ENCODE assay signal across 15 cellular contexts in the genomic region with DNA sequence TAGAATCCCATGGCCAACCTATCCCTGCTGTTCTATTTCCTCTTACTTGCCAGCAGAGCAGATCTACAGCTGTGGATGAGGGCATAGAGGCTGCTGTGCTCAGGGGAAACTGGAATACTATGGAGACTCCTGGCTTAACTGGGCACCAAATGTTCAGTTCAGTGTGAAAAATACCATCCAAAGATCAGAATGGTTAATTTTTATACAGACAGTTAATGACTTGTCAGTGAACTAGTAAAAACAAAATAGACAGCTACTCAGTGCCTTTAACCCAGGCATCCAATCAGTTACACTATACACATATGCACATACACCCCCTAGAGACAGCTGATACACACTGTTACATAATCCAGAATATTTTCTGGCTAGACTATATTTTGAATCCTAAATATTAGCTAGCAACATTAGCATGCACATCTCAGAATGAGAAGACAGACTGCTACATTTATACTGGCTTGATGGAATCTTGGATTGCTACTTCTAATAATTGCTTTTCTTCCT.
"Had no signal": no experiment of that assay in that cellular context is flagged by ENCODE, and none has a peak within 500 bp of the region (broad histone marks: within the 10 kb centered on the region; RNA-seq: fewer than 3 reads in every experiment).

No MANE protein-coding gene starts in this region.

- H3K9me3 ChIP-seq: right lobe of liver had no signal

- ATAC-seq: activated CD8-positive, alpha-beta T cell treated with anti-CD3 and anti-CD28 coated beads, Interleukin-2, amount 10 ng/mL, durations not matched to agents 7 days and 5 days; gastroesophageal sphincter; right lobe of liver; stimulated activated memory B cell treated with anti-CD40 and anti-IgM and Interleukin-4, amounts not matched to agents 10 μg/mL and 1 μg/mL and 100 μg/mL, for 72 hours had no signal

- H3K27ac ChIP-seq: epithelial cell of prostate, gastroesophageal sphincter, right lobe of liver, transverse colon, VCaP had no signal

- H3K9me3 Mint-ChIP-seq: stimulated activated memory B cell treated with anti-CD40 and anti-IgM and Interleukin-4, amounts not matched to agents 10 μg/mL and 1 μg/mL and 100 μg/mL, for 72 hours had no signal

- H3K27me3 Mint-ChIP-seq: stimulated activated memory B cell treated with anti-CD40 and anti-IgM and Interleukin-4, amounts not matched to agents 10 μg/mL and 1 μg/mL and 100 μg/mL, for 72 hours had no signal

- FAIRE-seq: kidney had no signal

- H3K36me3 ChIP-seq: gastroesophageal sphincter, right lobe of liver, transverse colon had no signal

- H3K27ac Mint-ChIP-seq: activated CD8-positive, alpha-beta T cell treated with anti-CD3 and anti-CD28 coated beads, Interleukin-2, amount 10 ng/mL, durations not matched to agents 7 days and 5 days; activated naive CD4-positive, alpha-beta T cell treated with anti-CD3 and anti-CD28 coated beads for 36 hours; activated T-helper 1 cell treated with anti-CD3 and anti-CD28 coated beads, Interleukin-12 subunit alpha, Interleukin-12 subunit beta, Interleukin-2, Interleukin-4 antibody, amounts not matched to agents 30 ng/mL and 10 ng/mL and 1 ng/mL, durations not matched to agents 14 hours and 24 hours and 36 hours; stimulated activated memory B cell treated with anti-CD40 and anti-IgM and Interleukin-4, amounts not matched to agents 10 μg/mL and 1 μg/mL and 100 μg/mL, for 72 hours had no signal

- H3K4me3 Mint-ChIP-seq: activated CD8-positive, alpha-beta T cell treated with anti-CD3 and anti-CD28 coated beads, Interleukin-2, amount 10 ng/mL, durations not matched to agents 7 days and 5 days; activated naive CD4-positive, alpha-beta T cell treated with anti-CD3 and anti-CD28 coated beads for 36 hours; activated T-helper 1 cell treated with anti-CD3 and anti-CD28 coated beads, Interleukin-12 subunit alpha, Interleukin-12 subunit beta, Interleukin-2, Interleukin-4 antibody, amounts not matched to agents 30 ng/mL and 10 ng/mL and 1 ng/mL, durations not matched to agents 14 hours and 24 hours and 36 hours; stimulated activated memory B cell treated with anti-CD40 and anti-IgM and Interleukin-4, amounts not matched to agents 10 μg/mL and 1 μg/mL and 100 μg/mL, for 72 hours had no signal

- H3K4me3 ChIP-seq: gastroesophageal sphincter, right lobe of liver, transverse colon had no signal

- H3K27me3 ChIP-seq: gastroesophageal sphincter, right lobe of liver, transverse colon had no signal

- DNase-seq: activated CD4-positive, alpha-beta T cell treated with anti-CD3 and anti-CD28 coated beads for 4 hours; activated CD8-positive, alpha-beta memory T cell treated with anti-CD3 and anti-CD28 coated beads, Interleukin-2, amount 50 U/mL, for 48 hours; activated CD8-positive, alpha-beta T cell treated with anti-CD3 and anti-CD28 coated beads, Interleukin-2, amount 10 ng/mL, durations not matched to agents 7 days and 5 days; activated naive CD4-positive, alpha-beta T cell treated with anti-CD3 and anti-CD28 coated beads for 36 hours; cortex of kidney; effector memory CD4-positive, alpha-beta T cell; kidney; right lobe of liver; T1000; transverse colon had no signal

- H3K4me1 ChIP-seq: right lobe of liver, transverse colon had no signal
